In the genomic region with DNA sequence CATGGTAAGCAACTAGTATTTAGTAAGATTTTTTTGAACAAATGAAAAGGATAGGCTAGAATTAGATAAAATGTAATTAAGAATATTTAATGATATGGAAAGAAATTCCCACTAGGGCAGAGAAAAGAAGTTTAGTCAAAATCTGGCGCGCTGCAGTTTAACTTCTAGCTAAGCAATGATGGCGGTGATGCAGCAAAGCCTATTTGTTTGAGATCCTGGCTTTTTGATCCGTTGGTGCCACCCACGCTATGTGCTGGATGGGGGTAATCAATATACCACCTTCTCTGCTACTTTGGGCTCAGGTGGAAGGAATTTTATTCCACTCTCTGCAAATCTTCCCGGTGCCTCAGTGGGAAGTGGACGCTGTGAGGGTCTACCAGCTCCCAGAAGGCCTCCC, we compare ENCODE assay signal across 8 cellular contexts. TPM values are rescaled to one million over a fixed set of nuclear protein-coding genes. Genes with fewer than 3 reads are reported as not detected.
DNase-seq lines count a peak whose midpoint lies in the region; ATAC-seq and TF ChIP-seq lines count a peak whose summit lies in the region.

No MANE protein-coding gene starts in this region.

- H3K4me2 ChIP-seq in smooth muscle cell = peak overlapping the region; percentile 96

- H3K4me3 ChIP-seq in right cardiac atrium (ENCODE audit: low read length) = peak overlapping the region; percentile 59
- peak overlapping the region; percentile 86 for H3K4me3 ChIP-seq in smooth muscle cell

- no peaks in the 10 kb centered on the region for H3K36me3 ChIP-seq in smooth muscle cell (ENCODE audit: low read depth)

- H3K4me1 ChIP-seq in right cardiac atrium (ENCODE audit: control insufficient read depth, insufficient read depth, low read length) (peaks cover 2% of the 10 kb centered on the region), smooth muscle cell (ENCODE audit: low read depth) (peaks cover 15% of the 10 kb centered on the region)

- H3K27me3 ChIP-seq in right cardiac atrium (ENCODE audit: control insufficient read depth, insufficient read depth) = no peaks in the 10 kb centered on the region
- H3K27me3 ChIP-seq in smooth muscle cell (ENCODE audit: low read depth) = no peaks in the 10 kb centered on the region

- H3K4me3 Mint-ChIP-seq in T-helper 17 cell = peak overlapping the region; percentile 85

- peaks cover 13% of the 10 kb centered on the region for H3K4me1 Mint-ChIP-seq in T-helper 17 cell

- no peak overlapping the region for H3K27ac Mint-ChIP-seq in T-helper 17 cell

- WGBS in right cardiac atrium = 36% methylated on average over 7 of the region's 7 CpGs
- 20% methylated on average over 7 of the region's 7 CpGs for WGBS in smooth muscle cell (ENCODE audit: low lambda C conversion rate)

- H3K9ac ChIP-seq in smooth muscle cell (ENCODE audit: low read depth) = no peak overlapping the region

- peaks cover 57% of the 10 kb centered on the region for H3K27me3 Mint-ChIP-seq in T-helper 17 cell

- no peaks in the 10 kb centered on the region for H3K9me3 ChIP-seq in T-helper 17 cell (ENCODE audit: control insufficient read depth, low read length, poor library complexity, severe bottlenecking)
- H3K9me3 ChIP-seq in right cardiac atrium (ENCODE audit: control insufficient read depth, low read length) = no peaks in the 10 kb centered on the region
- no peaks in the 10 kb centered on the region for H3K9me3 ChIP-seq in smooth muscle cell (replicated peaks; ENCODE audit: low read depth)

- H2AFZ ChIP-seq in smooth muscle cell (ENCODE audit: low read depth) = peak overlapping the region; percentile 90

- no peaks in the 10 kb centered on the region for H3K79me2 ChIP-seq in smooth muscle cell (ENCODE audit: low read depth)

- no peak for TF ChIP-seq CTCF in smooth muscle cell (IDR thresholded peaks at IDR 0.05; ENCODE audit: borderline replicate concordance, insufficient read depth, poor library complexity, severe bottlenecking)

- H3K36me3 Mint-ChIP-seq in T-helper 17 cell (ENCODE audit: low read depth) = peaks cover 4% of the 10 kb centered on the region

- peak; percentile 2 for ATAC-seq in GM19395 (IDR thresholded peaks at IDR 0.05; ENCODE audit: unreplicated experiment)
- no peak for ATAC-seq in T-helper 17 cell
- no peak for ATAC-seq in right cardiac atrium
- no peak for ATAC-seq in HG02642 (IDR thresholded peaks at IDR 0.05; ENCODE audit: poor library complexity, unreplicated experiment)
- no peak for ATAC-seq in GM18858 (IDR thresholded peaks at IDR 0.05; ENCODE audit: unreplicated experiment)

- intact Hi-C loops in right cardiac atrium (cut with DNase I) = no loop called here

- H3K27ac ChIP-seq in right cardiac atrium (ENCODE audit: low read length) = no peak overlapping the region
- no peak overlapping the region for H3K27ac ChIP-seq in smooth muscle cell (ENCODE audit: low read depth)

- H4K20me1 ChIP-seq in smooth muscle cell (ENCODE audit: low read depth) = no peaks in the 10 kb centered on the region

- no peaks in the 10 kb centered on the region for H3F3A ChIP-seq in smooth muscle cell (ENCODE audit: low read depth)

- DNase-seq in T-helper 17 cell = no peak
- DNase-seq in right cardiac atrium = no peak
- DNase-seq in smooth muscle cell (lab: John Stamatoyannopoulos, UW; ENCODE audit: unreplicated experiment) = no peak
- no peak for DNase-seq in activated T-cell treated with anti-CD3 and anti-CD28 coated beads for 4 hours
- no peak for DNase-seq in hepatic stellate cell (ENCODE audit: low spot score)

RNA-seq across cellular contexts. Expression of gene FAM171B, which starts 0.4 kb away (rescaled TPM):
- total RNA-seq in T-helper 17 cell (under 1 TPM; 0.17 to 0.81 TPM), right cardiac atrium (1 to 10 TPM; 2.3 to 4.4 (median 4.1) TPM), smooth muscle cell (13.9 TPM in 2 replicates)
- polyA plus RNA-seq in right cardiac atrium (0.70 TPM), smooth muscle cell (1.3 and 2.9 TPM in 2 replicates)
